Comparison of ENCODE assay signal across 15 cellular contexts in genomic region chr11:121383726-121384125, GRCh38.
"Had no signal": no experiment of that assay in that cellular context is flagged by ENCODE, and none has a peak within 500 bp of the region (broad histone marks: within the 10 kb centered on the region; RNA-seq: fewer than 3 reads in every experiment).

No MANE protein-coding gene starts in this region.

- H3K9me3 ChIP-seq: thyroid gland had no signal

- H3K27ac ChIP-seq: epithelial cell of prostate, thyroid gland had no signal

- H3K4me1 ChIP-seq: thyroid gland had no signal

- H3K4me3 Mint-ChIP-seq: activated CD8-positive, alpha-beta T cell treated with anti-CD3 and anti-CD28 coated beads for 36 hours; activated naive CD8-positive, alpha-beta T cell treated with anti-CD3 and anti-CD28 coated beads, Interleukin-2, amount 50 U/mL, for 24 hours; natural killer cell treated with Interleukin-12 subunit alpha and Interleukin-12 subunit beta and Interleukin-15 and Interleukin-18, amount 100 ng/mL, for 72 hours; stimulated activated naive CD8-positive, alpha-beta T cell treated with anti-CD3 and anti-CD28 coated beads, Interleukin-15, amount 100 ng/mL, for 72 hours had no signal

- H3K27ac Mint-ChIP-seq: activated CD8-positive, alpha-beta T cell treated with anti-CD3 and anti-CD28 coated beads for 36 hours; activated naive CD8-positive, alpha-beta T cell treated with anti-CD3 and anti-CD28 coated beads, Interleukin-2, amount 50 U/mL, for 24 hours; natural killer cell treated with Interleukin-12 subunit alpha and Interleukin-12 subunit beta and Interleukin-15 and Interleukin-18, amount 100 ng/mL, for 72 hours; stimulated activated naive CD8-positive, alpha-beta T cell treated with anti-CD3 and anti-CD28 coated beads, Interleukin-15, amount 100 ng/mL, for 72 hours had no signal

- ATAC-seq: activated CD8-positive, alpha-beta T cell treated with anti-CD3 and anti-CD28 coated beads for 36 hours; activated naive CD8-positive, alpha-beta T cell treated with anti-CD3 and anti-CD28 coated beads, Interleukin-2, amount 50 U/mL, for 24 hours; natural killer cell treated with Interleukin-12 subunit alpha and Interleukin-12 subunit beta and Interleukin-15 and Interleukin-18, amount 100 ng/mL, for 72 hours; stimulated activated naive CD8-positive, alpha-beta T cell treated with anti-CD3 and anti-CD28 coated beads, Interleukin-15, amount 100 ng/mL, for 72 hours had no signal

- H3K27me3 Mint-ChIP-seq: activated CD8-positive, alpha-beta T cell treated with anti-CD3 and anti-CD28 coated beads for 36 hours; activated naive CD8-positive, alpha-beta T cell treated with anti-CD3 and anti-CD28 coated beads, Interleukin-2, amount 50 U/mL, for 24 hours; natural killer cell treated with Interleukin-12 subunit alpha and Interleukin-12 subunit beta and Interleukin-15 and Interleukin-18, amount 100 ng/mL, for 72 hours; stimulated activated naive CD8-positive, alpha-beta T cell treated with anti-CD3 and anti-CD28 coated beads, Interleukin-15, amount 100 ng/mL, for 72 hours had no signal

- H3K36me3 ChIP-seq: thyroid gland had no signal

- H3K4me3 ChIP-seq: lung, thyroid gland had no signal

- FAIRE-seq: astrocyte, urothelium cell line had no signal

- H3K36me3 Mint-ChIP-seq: natural killer cell treated with Interleukin-12 subunit alpha and Interleukin-12 subunit beta and Interleukin-15 and Interleukin-18, amount 100 ng/mL, for 72 hours had no signal

- H3K27me3 ChIP-seq: thyroid gland had no signal

- H3K9me3 Mint-ChIP-seq: activated CD8-positive, alpha-beta T cell treated with anti-CD3 and anti-CD28 coated beads for 36 hours; activated naive CD8-positive, alpha-beta T cell treated with anti-CD3 and anti-CD28 coated beads, Interleukin-2, amount 50 U/mL, for 24 hours; natural killer cell treated with Interleukin-12 subunit alpha and Interleukin-12 subunit beta and Interleukin-15 and Interleukin-18, amount 100 ng/mL, for 72 hours; stimulated activated naive CD8-positive, alpha-beta T cell treated with anti-CD3 and anti-CD28 coated beads, Interleukin-15, amount 100 ng/mL, for 72 hours had no signal

- DNase-seq: activated CD8-positive, alpha-beta memory T cell treated with anti-CD3 and anti-CD28 coated beads, Interleukin-2, amount 50 U/mL, for 48 hours; activated CD8-positive, alpha-beta T cell treated with anti-CD3 and anti-CD28 coated beads for 36 hours; activated naive CD4-positive, alpha-beta T cell treated with Interleukin-2 at 50 U/mL for 16 hours; activated naive CD8-positive, alpha-beta T cell treated with anti-CD3 and anti-CD28 coated beads, Interleukin-2, amount 50 U/mL, for 24 hours; cortex of kidney; effector memory CD4-positive, alpha-beta T cell; stimulated activated CD4-positive, alpha-beta T cell treated with anti-CD3 and anti-CD28 coated beads, Interleukin-4, amount 100 ng/mL, for 4 hours; stimulated activated naive CD8-positive, alpha-beta T cell treated with anti-CD3 and anti-CD28 coated beads, Interleukin-15, amount 100 ng/mL, for 72 hours; T-helper 9 cell; thyroid gland had no signal
